8 cellular contexts compared by ENCODE assay signal in the genomic region with DNA sequence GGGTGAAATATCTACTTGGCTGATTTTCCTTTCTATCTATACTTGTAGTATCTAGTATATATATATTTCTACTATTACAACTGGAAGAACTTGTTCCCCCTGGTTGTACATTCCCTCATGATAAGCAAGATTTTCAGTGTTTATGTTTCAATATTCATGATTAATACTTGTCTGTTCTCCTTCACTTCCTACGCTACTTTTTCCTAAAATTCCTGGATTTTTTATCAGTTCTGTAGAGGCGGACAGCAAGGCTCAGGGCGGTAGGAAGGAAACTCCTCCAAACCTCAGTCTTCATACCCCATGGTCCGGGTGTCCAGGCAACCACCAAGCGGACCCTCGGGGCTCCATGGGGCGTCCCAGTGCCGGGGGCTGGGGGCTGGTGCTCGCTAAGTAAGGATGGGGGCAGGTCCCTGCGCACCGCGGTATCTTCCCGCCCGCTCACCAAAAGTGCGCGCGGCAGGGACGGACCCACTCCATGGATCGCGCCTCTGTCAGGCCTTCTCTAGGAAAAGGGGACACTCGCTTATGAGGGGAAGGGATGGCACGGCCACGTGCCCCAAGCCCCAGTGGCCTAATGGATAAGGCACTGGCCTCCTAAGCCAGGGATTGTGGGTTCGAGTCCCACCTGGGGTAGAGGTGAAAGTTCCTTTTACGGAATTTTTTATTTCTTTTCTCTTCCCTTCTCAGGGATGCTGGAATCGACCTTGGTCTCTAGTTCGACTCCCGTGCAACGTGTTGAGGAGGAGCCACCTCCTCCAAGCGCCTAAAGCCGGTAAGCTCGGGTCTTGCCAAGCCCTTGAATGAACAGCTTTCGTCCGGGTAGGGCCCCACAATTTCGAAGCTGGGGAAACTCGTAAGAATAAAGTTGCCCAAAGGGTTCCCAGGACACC. TPM values are rescaled to one million over a fixed set of nuclear protein-coding genes. Genes with fewer than 3 reads are reported as not detected.
DNase-seq lines count a peak whose midpoint lies in the region; ATAC-seq and TF ChIP-seq lines count a peak whose summit lies in the region.

No MANE protein-coding gene starts in this region.

- DNase-seq in AG10803 (ENCODE audit: low read depth) (peak; percentile 89), HT1080 (ENCODE audit: low read depth) (peak; percentile 95), NOMO-1 (lab: John Stamatoyannopoulos, UW; ENCODE audit: unreplicated experiment in 2 of 2) (peak; percentile 52 to 74), medulla oblongata (ENCODE audit: extremely low spot score) (peak; percentile 96)
- peak; percentile 92 for DNase-seq in activated CD8-positive, alpha-beta memory T cell treated with anti-CD3 and anti-CD28 coated beads, Interleukin-2, amount 10 ng/mL, durations not matched to agents 7 days and 5 days
- peak; percentile 84 to 90 (median 84) for DNase-seq in effector memory CD8-positive, alpha-beta T cell
- DNase-seq in stimulated activated CD4-positive, alpha-beta T cell treated with anti-CD3 and anti-CD28 coated beads, TNF-alpha, amount 100 ng/mL, for 1 hour (ENCODE audit: low read depth in 3 of 3, low spot score in 1 of 3) = peak; percentile 56 to 94 (median 64)

- no peak for TF ChIP-seq CTCF in AG10803 (conservative IDR thresholded peaks at IDR 0.05; ENCODE audit: low read length)

- peaks cover 44% of the 10 kb centered on the region for H3K4me1 Mint-ChIP-seq in activated CD8-positive, alpha-beta memory T cell treated with anti-CD3 and anti-CD28 coated beads, Interleukin-2, amount 10 ng/mL, durations not matched to agents 7 days and 5 days
- H3K4me1 Mint-ChIP-seq in effector memory CD8-positive, alpha-beta T cell (ENCODE audit: low read depth in 2 of 2) = peaks cover 40 to 41% of the 10 kb centered on the region in 2 donors

- peak overlapping the region; percentile 94 for H3K4me3 ChIP-seq in AG10803 (ENCODE audit: low read length)

- peaks cover 4% of the 10 kb centered on the region for H3K9me3 Mint-ChIP-seq in activated CD8-positive, alpha-beta memory T cell treated with anti-CD3 and anti-CD28 coated beads, Interleukin-2, amount 10 ng/mL, durations not matched to agents 7 days and 5 days (ENCODE audit: low read depth)
- H3K9me3 Mint-ChIP-seq in effector memory CD8-positive, alpha-beta T cell = no peaks in the 10 kb centered on the region

- ATAC-seq in GM19452 (IDR thresholded peaks at IDR 0.05; ENCODE audit: unreplicated experiment) = peak; percentile 57
- peak; percentile 51 for ATAC-seq in activated CD8-positive, alpha-beta memory T cell treated with anti-CD3 and anti-CD28 coated beads, Interleukin-2, amount 10 ng/mL, durations not matched to agents 7 days and 5 days
- peak; percentile 28 for ATAC-seq in effector memory CD8-positive, alpha-beta T cell (replicated peaks)

- peaks cover 3% of the 10 kb centered on the region for H3K36me3 Mint-ChIP-seq in activated CD8-positive, alpha-beta memory T cell treated with anti-CD3 and anti-CD28 coated beads, Interleukin-2, amount 10 ng/mL, durations not matched to agents 7 days and 5 days
- peaks cover 63% of the 10 kb centered on the region for H3K36me3 Mint-ChIP-seq in effector memory CD8-positive, alpha-beta T cell (ENCODE audit: insufficient read depth)

- no peaks in the 10 kb centered on the region for H3K27me3 Mint-ChIP-seq in activated CD8-positive, alpha-beta memory T cell treated with anti-CD3 and anti-CD28 coated beads, Interleukin-2, amount 10 ng/mL, durations not matched to agents 7 days and 5 days
- peaks cover 0 to 9% of the 10 kb centered on the region in 2 donors for H3K27me3 Mint-ChIP-seq in effector memory CD8-positive, alpha-beta T cell

- peak overlapping the region; percentile 93 for H3K27ac Mint-ChIP-seq in activated CD8-positive, alpha-beta memory T cell treated with anti-CD3 and anti-CD28 coated beads, Interleukin-2, amount 10 ng/mL, durations not matched to agents 7 days and 5 days
- peak overlapping the region; percentile 100 for H3K27ac Mint-ChIP-seq in effector memory CD8-positive, alpha-beta T cell

- CTCF ChIA-PET in activated CD8-positive, alpha-beta memory T cell treated with anti-CD3 and anti-CD28 coated beads, Interleukin-2, amount 10 ng/mL, durations not matched to agents 7 days and 5 days (lab: Charles Lee) = interaction anchor here (0.7 to 2.9 kb wide), 8 partner anchors 14 to 379 kb away, joined by 3 to 26 read pairs (median 5); a partner anchor contains a TSS

- H3K4me3 Mint-ChIP-seq in activated CD8-positive, alpha-beta memory T cell treated with anti-CD3 and anti-CD28 coated beads, Interleukin-2, amount 10 ng/mL, durations not matched to agents 7 days and 5 days = peak overlapping the region; percentile 91
- H3K4me3 Mint-ChIP-seq in effector memory CD8-positive, alpha-beta T cell = peak overlapping the region; percentile 94 to 98

RNA-seq across cellular contexts. Expression of a gene that starts 13.2 kb away (rescaled TPM):
- 259 and 270 TPM in 2 replicates for total RNA-seq in HT1080 (2014; rRNA removed; shearing (Covaris generic))
- 248 and 267 TPM in 2 replicates for polyA plus RNA-seq in HT1080 (2015; cell fraction: cytosol; rRNA removed)
- 131 and 158 TPM in 2 replicates for polyA plus RNA-seq in HT1080 (2015; cell fraction: nucleus; rRNA removed)
- total RNA-seq in activated CD8-positive, alpha-beta memory T cell treated with anti-CD3 and anti-CD28 coated beads, Interleukin-2, amount 10 ng/mL, durations not matched to agents 7 days and 5 days = 100 to 1,000 TPM; 188 to 210 TPM

RNA-seq across cellular contexts. Expression of a gene that starts 13.4 kb away (rescaled TPM):
- 17.2 and 18.6 TPM in 2 replicates for total RNA-seq in HT1080 (2014; rRNA removed; shearing (Covaris generic))
- 13.7 and 14.5 TPM in 2 replicates for polyA plus RNA-seq in HT1080 (2015; cell fraction: cytosol; rRNA removed)
- 13.7 and 14.6 TPM in 2 replicates for polyA plus RNA-seq in HT1080 (2015; cell fraction: nucleus; rRNA removed)
- total RNA-seq in activated CD8-positive, alpha-beta memory T cell treated with anti-CD3 and anti-CD28 coated beads, Interleukin-2, amount 10 ng/mL, durations not matched to agents 7 days and 5 days = 10 to 100 TPM; 16.8 to 19.1 TPM

RNA-seq across cellular contexts. Expression of a gene that starts 21.1 kb away (rescaled TPM):
- 110 and 114 TPM in 2 replicates for total RNA-seq in HT1080 (2014; rRNA removed; shearing (Covaris generic))
- 81.8 and 85.9 TPM in 2 replicates for polyA plus RNA-seq in HT1080 (2015; cell fraction: cytosol; rRNA removed)
- polyA plus RNA-seq in HT1080 (2015; cell fraction: nucleus; rRNA removed) = 34.9 and 41.6 TPM in 2 replicates
- 10 to 100 TPM; 45.9 to 53.1 TPM for total RNA-seq in activated CD8-positive, alpha-beta memory T cell treated with anti-CD3 and anti-CD28 coated beads, Interleukin-2, amount 10 ng/mL, durations not matched to agents 7 days and 5 days

RNA-seq across cellular contexts. Expression of a gene that starts 46.2 kb away (rescaled TPM):
- total RNA-seq in HT1080 (2014; rRNA removed; shearing (Covaris generic)) = 3.6 and 3.8 TPM in 2 replicates
- polyA plus RNA-seq in HT1080 (2015; cell fraction: cytosol; rRNA removed) = 3.4 and 3.9 TPM in 2 replicates
- polyA plus RNA-seq in HT1080 (2015; cell fraction: nucleus; rRNA removed) = 2.6 and 2.9 TPM in 2 replicates
- total RNA-seq in activated CD8-positive, alpha-beta memory T cell treated with anti-CD3 and anti-CD28 coated beads, Interleukin-2, amount 10 ng/mL, durations not matched to agents 7 days and 5 days = under 1 TPM; 0.32 to 0.47 TPM

RNA-seq across cellular contexts. Expression of a gene that starts 54.2 kb away (rescaled TPM):
- not detected in 2 replicates for total RNA-seq in HT1080 (2014; rRNA removed; shearing (Covaris generic))
- polyA plus RNA-seq in HT1080 (2015; cell fraction: cytosol; rRNA removed) = not detected in 2 replicates
- polyA plus RNA-seq in HT1080 (2015; cell fraction: nucleus; rRNA removed) = 0.16 TPM in 1 of 2 replicates, not detected in the other
- total RNA-seq in activated CD8-positive, alpha-beta memory T cell treated with anti-CD3 and anti-CD28 coated beads, Interleukin-2, amount 10 ng/mL, durations not matched to agents 7 days and 5 days = 1 to 10 TPM; 2.3 to 3.2 TPM

Comparison
In these comparisons a context has a peak if more than half of its experiments do, and no peak if none do; other contexts are left out.
1. Peak in every context shown above with its lines: DNase-seq, ATAC-seq and H3K4me3 ChIP-seq.